In genomic region chr12:6186114-6186827, GRCh38 we compare ENCODE assay signal across 23 cellular contexts. TPM values are rescaled to one million over a fixed set of nuclear protein-coding genes. Genes with fewer than 3 reads are reported as not detected.
DNase-seq lines count a peak whose midpoint lies in the region; ATAC-seq and TF ChIP-seq lines count a peak whose summit lies in the region.
"Had no signal": no experiment of that assay in that cellular context is flagged by ENCODE, and none has a peak within 500 bp of the region (broad histone marks: within the 10 kb centered on the region; RNA-seq: fewer than 3 reads in every experiment).

No MANE protein-coding gene starts in this region.

- H3K9me3 Mint-ChIP-seq in CD14-positive monocyte, result peaks cover 0 to 5% (median 0%) of the 10 kb centered on the region in 7 donors
- H3K9me3 Mint-ChIP-seq: CD4-positive, alpha-beta memory T cell; IgD-negative memory B cell had no signal

- peak overlapping the region; percentile 38 for H3K9ac ChIP-seq in neuronal stem cell (ENCODE audit: low read depth, low read length, poor library complexity)
- H3K9ac ChIP-seq: GM23248 had no signal

- H3K14ac ChIP-seq in neuronal stem cell (ENCODE audit: low read length), result no peak overlapping the region

- H4K91ac ChIP-seq in neuronal stem cell (ENCODE audit: low read depth, low read length, poor library complexity), result no peak overlapping the region

- ATAC-seq in HG02981 (IDR thresholded peaks at IDR 0.05; ENCODE audit: unreplicated experiment) (no peak), GM19463 (IDR thresholded peaks at IDR 0.05; ENCODE audit: unreplicated experiment) (no peak)
- ATAC-seq: A549, GM12878 had no signal

- H3K23ac ChIP-seq in neuronal stem cell (ENCODE audit: low read depth, low read length, poor library complexity), result no peak overlapping the region

- H2BK5ac ChIP-seq in neuronal stem cell (ENCODE audit: low read length), result peak overlapping the region; percentile 46

- H2BK15ac ChIP-seq in neuronal stem cell (ENCODE audit: low read length), result no peak overlapping the region

- H3K4ac ChIP-seq in neuronal stem cell (ENCODE audit: low read length), result no peak overlapping the region

- H3K27me3 ChIP-seq in ascending aorta (no peaks in the 10 kb centered on the region), neuronal stem cell (ENCODE audit: control insufficient read depth in 3 of 3, insufficient read depth in 3 of 3, low read depth in 1 of 3, low read length in 3 of 3) (peaks cover 0 to 4% (median 0%) of the 10 kb centered on the region in 3 experiments), tibial artery (no peaks in the 10 kb centered on the region)
- H3K27me3 ChIP-seq: BE2C, SJCRH30 had no signal

- WGBS in neuronal stem cell (ENCODE audit: extremely low coverage in 2 of 2, insufficient read length in 2 of 2, insufficient replicate concordance in 1 of 2), 2 donors, result no CpG with 5 or more reads among the region's 11 CpGs

- H3K4me3 ChIP-seq in ascending aorta (no peak overlapping the region), neuronal stem cell (ENCODE audit: low read length in 2 of 2) (no peak overlapping the region), tibial artery (no peak overlapping the region)
- H3K4me3 ChIP-seq: A549, GM12878, GM23248, SJCRH30 had no signal

- TF ChIP-seq CTCF in CD14-positive monocyte (IDR thresholded peaks at IDR 0.05), result no peak
- no peak for TF ChIP-seq CTCF in ascending aorta (IDR thresholded peaks at IDR 0.05)
- no peak for TF ChIP-seq CTCF in tibial artery (IDR thresholded peaks at IDR 0.05)

- DNase-seq in CD14-positive monocyte (ENCODE audit: low spot score), result peak; percentile 7
- DNase-seq in ascending aorta (ENCODE audit: low spot score in 2 of 2), result no peak
- DNase-seq in neuronal stem cell (ENCODE audit: low spot score), result no peak
- DNase-seq in tibial artery, result no peak
- DNase-seq in NAMALWA (ENCODE audit: low spot score), result no peak
- DNase-seq: BE2C; Caco-2; CD4-positive, alpha-beta memory T cell; DND-41; GM23248; H9; NCI-H1105 treated with DMSO at 0.1 percent for 48 hours; NCI-H1694; NCI-H2081 treated with DMSO at 0.1 percent for 48 hours; NCI-H2171 treated with DMSO at 0.1 percent for 48 hours; NCI-H524 treated with DMSO at 0.1 percent for 48 hours; OCI-M1; SJCRH30 had no signal

- H3K4me1 ChIP-seq in ascending aorta, result peaks cover 20 to 47% of the 10 kb centered on the region in 2 donors
- H3K4me1 ChIP-seq in neuronal stem cell (ENCODE audit: control insufficient read depth in 2 of 2, insufficient read depth in 1 of 2, low read depth in 1 of 2, low read length in 2 of 2), result peaks cover 6 to 7% of the 10 kb centered on the region in 2 donors
- peaks cover 23 to 63% (median 41%) of the 10 kb centered on the region in 4 donors for H3K4me1 ChIP-seq in tibial artery

- H3K27ac ChIP-seq in ascending aorta (peak overlapping the region; percentile 90 to 92), neuronal stem cell (replicated peaks; ENCODE audit: low read length) (no peak overlapping the region), tibial artery (peak overlapping the region; percentile 67 to 82)
- H3K27ac ChIP-seq: A549, GM23248, SJCRH30 had no signal

- peaks cover 0 to 5% of the 10 kb centered on the region in 2 donors for H3K36me3 Mint-ChIP-seq in CD14-positive monocyte
- H3K36me3 Mint-ChIP-seq: CD4-positive, alpha-beta memory T cell; IgD-negative memory B cell had no signal

- intact Hi-C loops in CD14-positive monocyte (cut with micrococcal nuclease) (no loop called here), ascending aorta (cut with DNase I) (no loop called here), tibial artery (cut with DNase I; ENCODE audit: low total_unique reads) (no loop called here)

- peak overlapping the region in 1 of 7 donors; percentile 42 for H3K27ac Mint-ChIP-seq in CD14-positive monocyte
- H3K27ac Mint-ChIP-seq: CD4-positive, alpha-beta memory T cell; IgD-negative memory B cell had no signal

- H2BK120ac ChIP-seq in neuronal stem cell (ENCODE audit: low read depth, low read length), result no peak overlapping the region

- H3K4me1 Mint-ChIP-seq in CD14-positive monocyte, result peaks cover 11% of the 10 kb centered on the region
- H3K4me1 Mint-ChIP-seq: IgD-negative memory B cell had no signal

- no peaks in the 10 kb centered on the region for H3K36me3 ChIP-seq in ascending aorta
- H3K36me3 ChIP-seq in neuronal stem cell (replicated peaks in 1 of 2; ENCODE audit: control insufficient read depth in 2 of 2, insufficient read depth in 2 of 2, low read length in 2 of 2), result no peaks in the 10 kb centered on the region
- H3K36me3 ChIP-seq in tibial artery, result no peaks in the 10 kb centered on the region
- H3K36me3 ChIP-seq: BE2C, SJCRH30 had no signal

- no peaks in the 10 kb centered on the region for H3K79me1 ChIP-seq in neuronal stem cell (ENCODE audit: low read depth, low read length)

- peaks cover 15 to 24% (median 24%) of the 10 kb centered on the region in 3 donors for H3K27me3 Mint-ChIP-seq in CD14-positive monocyte (ENCODE audit: low read depth in 3 of 3)

- no peak overlapping the region for H3K4me3 Mint-ChIP-seq in CD14-positive monocyte
- H3K4me3 Mint-ChIP-seq: CD4-positive, alpha-beta memory T cell; H9; IgD-negative memory B cell had no signal

- H3K9me3 ChIP-seq in ascending aorta (no peaks in the 10 kb centered on the region), neuronal stem cell (replicated peaks in 1 of 2; ENCODE audit: control insufficient read depth in 2 of 2, insufficient read depth in 1 of 2, low read depth in 1 of 2, low read length in 2 of 2) (no peaks in the 10 kb centered on the region), tibial artery (no peaks in the 10 kb centered on the region)
- H3K9me3 ChIP-seq: A549, BE2C, Caco-2, SJCRH30 had no signal

- peak overlapping the region; percentile 73 for H3K18ac ChIP-seq in neuronal stem cell (ENCODE audit: low read length)

- H3K4me2 ChIP-seq in neuronal stem cell (ENCODE audit: insufficient read depth, low read length, poor library complexity, severe bottlenecking), result no peak overlapping the region
- H3K4me2 ChIP-seq: A549 had no signal

- H2AK5ac ChIP-seq in neuronal stem cell (ENCODE audit: low read depth, low read length), result no peak overlapping the region

- H2BK12ac ChIP-seq in neuronal stem cell (ENCODE audit: low read length), result no peak overlapping the region

- no peak overlapping the region for H2AFZ ChIP-seq in neuronal stem cell (ENCODE audit: low read length)
- H2AFZ ChIP-seq: GM23248 had no signal

- H4K8ac ChIP-seq in neuronal stem cell (ENCODE audit: low read depth, low read length), result no peak overlapping the region

RNA-seq across cellular contexts. Expression of gene CD9, which starts 13.9 kb away (rescaled TPM):
- 100 to 1,000 TPM in 1 of 2 donors, 1 to 10 TPM in 1; 7.7 to 323 TPM for polyA plus RNA-seq in CD14-positive monocyte
- 181 TPM for total RNA-seq in ascending aorta
- 6.3 TPM for polyA plus RNA-seq in neuronal stem cell (2013, experiment 1 of 2)
- polyA plus RNA-seq in neuronal stem cell (2013, experiment 2 of 2), result 6.4 TPM
